In genomic region chr12:76402259-76402658, GRCh38 we compare ENCODE assay signal across 1 cellular context.
TF ChIP-seq lines count a peak whose summit lies in the region.

No MANE protein-coding gene starts in this region.

TF ChIP-seq in K562, 482 proteins besides CTCF, POLR2A, EP300 and RAD21 (continued from another document):
- TF ChIP-seq PBX2 (CRISPR knock-in tag; IDR thresholded peaks at IDR 0.05; ENCODE audit: low read depth) (peak; percentile 79), PBX2 (tag; conservative IDR thresholded peaks at IDR 0.05; ENCODE audit: low read depth) (peak; percentile 98), TBL1XR1 (IDR thresholded peaks at IDR 0.05; ENCODE audit: low read length in 2 of 2) (peak in 1 of 2 experiments; percentile 69; a peak in 2 of 4 replicates), MTF1 (CRISPR knock-in tag; IDR thresholded peaks at IDR 0.05; ENCODE audit: borderline replicate concordance) (no peak), CCNT2 (IDR thresholded peaks at IDR 0.05; ENCODE audit: borderline replicate concordance, extremely low read depth, insufficient read length, low read depth, low read length) (peak; percentile 93), RBM14 (IDR thresholded peaks at IDR 0.05; ENCODE audit: borderline replicate concordance, insufficient read depth, low read depth, low read length) (no peak), ZNF589 (CRISPR knock-in tag; IDR thresholded peaks at IDR 0.05; ENCODE audit: low read depth) (0 out of 2 replicates have a peak, but pooled peaks have one; percentile 50), ZBTB33 (CRISPR knock-in tag; IDR thresholded peaks at IDR 0.05) (no peak), SMAD4 (CRISPR knock-in tag; conservative IDR thresholded peaks at IDR 0.05) (peak; percentile 90), THRAP3 (IDR thresholded peaks at IDR 0.05; ENCODE audit: borderline replicate concordance) (no peak), NR2C1 (IDR thresholded peaks at IDR 0.05) (0 out of 2 replicates have a peak, but pooled peaks have one; percentile 40), NR2C1 (tag; IDR thresholded peaks at IDR 0.05) (peak; percentile 59), ATF7 (IDR thresholded peaks at IDR 0.05) (peak; percentile 57), SMARCE1 (IDR thresholded peaks at IDR 0.05) (peak; percentile 90), KDM1A (IDR thresholded peaks at IDR 0.05) (peak; percentile 92 to 94), ZBTB9 (CRISPR knock-in tag; IDR thresholded peaks at IDR 0.05) (0 out of 2 replicates have a peak, but pooled peaks have one; percentile 34), ZBTB11 (CRISPR knock-in tag; IDR thresholded peaks at IDR 0.05) (0 out of 6 replicates have a peak, but pooled peaks of 1 of the 3 experiments have one; percentile 24), CTBP1 (IDR thresholded peaks at IDR 0.05; ENCODE audit: borderline replicate concordance) (peak; percentile 90), ZNF277 (CRISPR knock-in tag; IDR thresholded peaks at IDR 0.05; ENCODE audit: borderline replicate concordance) (no peak), SP1 (CRISPR knock-in tag; IDR thresholded peaks at IDR 0.05) (peak; percentile 51; the same call in 1 of the 2 replicates), HIVEP1 (CRISPR knock-in tag; IDR thresholded peaks at IDR 0.05) (no peak), ELF1 (tag; IDR thresholded peaks at IDR 0.05) (no peak)
TF ChIP-seq in K562: peak in this region for 89.
